ENCODE assay signal across 1 cellular context in genomic region chr2:200888719-200889625, GRCh38.
TF ChIP-seq lines count a peak whose summit lies in the region.

TSS of gene NIF3L1 (plus strand) at chr2:200889371. CDS start at chr2:200891944, 2,573 bp downstream.
TSS of gene PPIL3 (minus strand) at chr2:200889077. CDS start at chr2:200887615, 1,462 bp downstream.

TF ChIP-seq in HepG2, 621 proteins besides CTCF, POLR2A, EP300 and RAD21 (continued from another document and continues in another):
- 0 out of 2 replicates have a peak, but pooled peaks have one; percentile 44 for TF ChIP-seq PRDM15 (CRISPR knock-in tag; IDR thresholded peaks at IDR 0.05)
- TF ChIP-seq SAP130 (CRISPR knock-in tag; IDR thresholded peaks at IDR 0.05; ENCODE audit: low read depth) = peak; percentile 100
- TF ChIP-seq PHB2 (IDR thresholded peaks at IDR 0.05; ENCODE audit: partially characterized antibody) = no peak
- no peak for TF ChIP-seq SYNCRIP (IDR thresholded peaks at IDR 0.05; ENCODE audit: insufficient read depth, low read depth, low read length)
- 0 out of 2 replicates have a peak, but pooled peaks have one; percentile 25 for TF ChIP-seq ZNF678 (CRISPR knock-in tag; IDR thresholded peaks at IDR 0.05)
- TF ChIP-seq ATF7 (IDR thresholded peaks at IDR 0.05) = no peak
- TF ChIP-seq ATF7 (CRISPR knock-in tag; IDR thresholded peaks at IDR 0.05) = no peak; the same call in 1 of the 2 replicates
- TF ChIP-seq ZNF775 (CRISPR knock-in tag; IDR thresholded peaks at IDR 0.05; ENCODE audit: borderline replicate concordance) = no peak
- peak; percentile 62 for TF ChIP-seq NFYB (CRISPR knock-in tag; IDR thresholded peaks at IDR 0.05)
- peak; percentile 73 for TF ChIP-seq ZNF589 (CRISPR knock-in tag; conservative IDR thresholded peaks at IDR 0.05)
- no peak for TF ChIP-seq MAFF (IDR thresholded peaks at IDR 0.05; ENCODE audit: low read depth, low read length)
- peak; percentile 23; the same call in 1 of the 2 replicates for TF ChIP-seq CHD2 (IDR thresholded peaks at IDR 0.05; ENCODE audit: low read depth, low read length)
- no peak for TF ChIP-seq ZNF674 (CRISPR knock-in tag; IDR thresholded peaks at IDR 0.05; ENCODE audit: low read depth)
- TF ChIP-seq NFRKB (IDR thresholded peaks at IDR 0.05) = no peak
- TF ChIP-seq YEATS4 (CRISPR knock-in tag; IDR thresholded peaks at IDR 0.05; ENCODE audit: borderline replicate concordance) = peak; percentile 90
- peak; percentile 94 for TF ChIP-seq ZSCAN25 (CRISPR knock-in tag; IDR thresholded peaks at IDR 0.05)
- TF ChIP-seq ATRX (CRISPR knock-in tag; IDR thresholded peaks at IDR 0.05; ENCODE audit: borderline replicate concordance) = 0 out of 2 replicates have a peak, but pooled peaks have one; percentile 14
- no peak for TF ChIP-seq ZNF281 (CRISPR knock-in tag; IDR thresholded peaks at IDR 0.05; ENCODE audit: borderline replicate concordance)
- no peak for TF ChIP-seq ZNF18 (CRISPR knock-in tag; IDR thresholded peaks at IDR 0.05; ENCODE audit: insufficient replicate concordance)
- TF ChIP-seq CEBPB (IDR thresholded peaks at IDR 0.05; ENCODE audit: borderline replicate concordance, low read depth, low read length) = no peak
- peak; percentile 94 for TF ChIP-seq ZFP91 (CRISPR knock-in tag; IDR thresholded peaks at IDR 0.05; ENCODE audit: borderline replicate concordance)
- no peak; the same call in 1 of the 2 replicates for TF ChIP-seq BCL6 (CRISPR knock-in tag; IDR thresholded peaks at IDR 0.05)
- peak; percentile 98 for TF ChIP-seq ZNF367 (CRISPR knock-in tag; IDR thresholded peaks at IDR 0.05; ENCODE audit: borderline replicate concordance)
- no peak for TF ChIP-seq ZNF280B (CRISPR knock-in tag; IDR thresholded peaks at IDR 0.05; ENCODE audit: borderline replicate concordance)
- TF ChIP-seq SALL2 (CRISPR knock-in tag; IDR thresholded peaks at IDR 0.05) = peak; percentile 69; the same call in 1 of the 2 replicates
- TF ChIP-seq NR2F6 (IDR thresholded peaks at IDR 0.05) = no peak; the same call in 1 of the 2 replicates
- TF ChIP-seq NR2F6 (CRISPR knock-in tag; IDR thresholded peaks at IDR 0.05) = peak; percentile 49
- TF ChIP-seq POGZ (CRISPR knock-in tag; IDR thresholded peaks at IDR 0.05) = peak; percentile 84
- peak; percentile 85; the same call in 1 of the 2 replicates for TF ChIP-seq ZNF770 (CRISPR knock-in tag; IDR thresholded peaks at IDR 0.05)
- peak; percentile 78; the same call in 1 of the 2 replicates for TF ChIP-seq CCDC6 (CRISPR knock-in tag; IDR thresholded peaks at IDR 0.05)
- 0 out of 2 replicates have a peak, but pooled peaks have one; percentile 68 for TF ChIP-seq ZBTB34 (CRISPR knock-in tag; IDR thresholded peaks at IDR 0.05)
- TF ChIP-seq ZNF264 (CRISPR knock-in tag; IDR thresholded peaks at IDR 0.05) = peak; percentile 86; the same call in 1 of the 2 replicates
- TF ChIP-seq ZBTB44 (CRISPR knock-in tag; IDR thresholded peaks at IDR 0.05) = 0 out of 2 replicates have a peak, but pooled peaks have one; percentile 70
- TF ChIP-seq GATAD1 (CRISPR knock-in tag; IDR thresholded peaks at IDR 0.05) = peak; percentile 98
- TF ChIP-seq ZNF574 (CRISPR knock-in tag; IDR thresholded peaks at IDR 0.05) = peak; percentile 96
- TF ChIP-seq ZFX (CRISPR knock-in tag; IDR thresholded peaks at IDR 0.05; ENCODE audit: low read depth) = peak; percentile 80; the same call in 1 of the 2 replicates
- TF ChIP-seq NFE2L1 (CRISPR knock-in tag; IDR thresholded peaks at IDR 0.05; ENCODE audit: borderline replicate concordance) = no peak
- no peak for TF ChIP-seq ZNF382 (CRISPR knock-in tag; IDR thresholded peaks at IDR 0.05; ENCODE audit: borderline replicate concordance)
- peak; percentile 13 for TF ChIP-seq ZBTB38 (CRISPR knock-in tag; IDR thresholded peaks at IDR 0.05)
- peak; percentile 85; the same call in 1 of the 2 replicates for TF ChIP-seq ZNF317 (CRISPR knock-in tag; IDR thresholded peaks at IDR 0.05)
- no peak; the same call in 1 of the 2 replicates for TF ChIP-seq ZNF33A (CRISPR knock-in tag; IDR thresholded peaks at IDR 0.05; ENCODE audit: borderline replicate concordance)
- TF ChIP-seq FOXA1 (IDR thresholded peaks at IDR 0.05) = no peak
- TF ChIP-seq FOXA1 (CRISPR knock-in tag; IDR thresholded peaks at IDR 0.05) = no peak
